ENCODE assay signal across 24 cellular contexts in the genomic region with DNA sequence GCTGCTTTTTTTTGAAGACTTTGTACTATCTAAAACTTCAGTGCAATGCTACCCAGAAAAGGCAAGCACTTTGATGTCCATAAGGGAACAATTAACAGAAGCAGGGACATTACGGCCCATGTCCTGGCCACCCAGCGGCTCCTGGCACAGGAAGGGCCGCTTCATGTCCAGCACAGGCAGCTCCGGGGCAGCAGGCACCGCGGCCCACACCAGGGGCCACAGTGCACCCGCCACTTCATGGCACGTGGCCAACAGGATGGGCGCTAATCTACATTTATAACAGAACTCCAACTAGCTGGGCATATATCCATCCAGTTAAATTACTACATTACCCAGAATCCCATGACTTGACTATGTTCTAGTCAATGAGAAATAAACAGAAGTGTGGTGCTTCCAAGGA.
"Had no signal": no experiment of that assay in that cellular context is flagged by ENCODE, and none has a peak within 500 bp of the region (broad histone marks: within the 10 kb centered on the region; RNA-seq: fewer than 3 reads in every experiment).

No MANE protein-coding gene starts in this region.

- H3K27ac ChIP-seq: stomach, suprapubic skin, testis, thoracic aorta, thyroid gland, tibial artery, tibial nerve, transverse colon, upper lobe of left lung, upper lobe of right lung, uterus, vagina had no signal

- H3K4me1 ChIP-seq: stomach, suprapubic skin, testis, thyroid gland, tibial artery, tibial nerve, transverse colon, upper lobe of left lung, upper lobe of right lung, uterus, vagina had no signal

- H3K27me3 ChIP-seq: stomach, suprapubic skin, testis, thyroid gland, tibial artery, tibial nerve, transverse colon, upper lobe of left lung, upper lobe of right lung, uterus, vagina had no signal

- DNase-seq: stimulated activated CD4-positive, alpha-beta T cell treated with anti-CD3 and anti-CD28 coated beads, Interleukin-2, amount 100 ng/mL, for 48 hours; stimulated activated CD4-positive, alpha-beta T cell treated with anti-CD3 and anti-CD28 coated beads, Interleukin-4, amount 100 ng/mL, for 1 hour; stimulated activated CD4-positive, alpha-beta T cell treated with anti-CD3 and anti-CD28 coated beads, Interleukin-4, amount 100 ng/mL, for 24 hours; stimulated activated CD4-positive, alpha-beta T cell treated with anti-CD3 and anti-CD28 coated beads, Interleukin-4, amount 100 ng/mL, for 4 hours; stimulated activated CD8-positive, alpha-beta memory T cell treated with anti-CD3 and anti-CD28 coated beads, Interleukin-4, amount 100 ng/mL, for 48 hours; stimulated activated naive B cell treated with anti-CD40 and anti-IgM and Interleukin-4, amounts not matched to agents 10 μg/mL and 1 μg/mL and 100 μg/mL, for 72 hours; stimulated activated naive CD4-positive, alpha-beta T cell; stimulated activated naive CD4-positive, alpha-beta T cell treated with Interleukin-2 at 50 U/mL for 16 hours; stimulated activated naive CD8-positive, alpha-beta T cell treated with anti-CD3 and anti-CD28 coated beads, Interleukin-15, amount 100 ng/mL, for 72 hours; stimulated activated naive CD8-positive, alpha-beta T cell treated with anti-CD3 and anti-CD28 coated beads, Interleukin-15, Interleukin-2, amounts not matched to agents 100 U/mL and 50 U/mL, for 24 hours; stomach; substantia nigra; testis; thyroid gland; tibial artery; transverse colon; trophoblast cell; upper lobe of right lung; uterus had no signal

- H3K4me3 ChIP-seq: stomach, suprapubic skin, testis, thoracic aorta, thyroid gland, tibial artery, tibial nerve, transverse colon, upper lobe of left lung, upper lobe of right lung, uterus, vagina had no signal

- H3K36me3 ChIP-seq: stomach, suprapubic skin, thoracic aorta, thyroid gland, tibial artery, tibial nerve, transverse colon, upper lobe of left lung, upper lobe of right lung, uterus, vagina had no signal

- H3K9me3 ChIP-seq: suprapubic skin, testis, thoracic aorta, thyroid gland, tibial artery, tibial nerve, transverse colon, upper lobe of right lung, uterus, vagina had no signal
